ENCODE assay signal across 8 cellular contexts in the genomic region with DNA sequence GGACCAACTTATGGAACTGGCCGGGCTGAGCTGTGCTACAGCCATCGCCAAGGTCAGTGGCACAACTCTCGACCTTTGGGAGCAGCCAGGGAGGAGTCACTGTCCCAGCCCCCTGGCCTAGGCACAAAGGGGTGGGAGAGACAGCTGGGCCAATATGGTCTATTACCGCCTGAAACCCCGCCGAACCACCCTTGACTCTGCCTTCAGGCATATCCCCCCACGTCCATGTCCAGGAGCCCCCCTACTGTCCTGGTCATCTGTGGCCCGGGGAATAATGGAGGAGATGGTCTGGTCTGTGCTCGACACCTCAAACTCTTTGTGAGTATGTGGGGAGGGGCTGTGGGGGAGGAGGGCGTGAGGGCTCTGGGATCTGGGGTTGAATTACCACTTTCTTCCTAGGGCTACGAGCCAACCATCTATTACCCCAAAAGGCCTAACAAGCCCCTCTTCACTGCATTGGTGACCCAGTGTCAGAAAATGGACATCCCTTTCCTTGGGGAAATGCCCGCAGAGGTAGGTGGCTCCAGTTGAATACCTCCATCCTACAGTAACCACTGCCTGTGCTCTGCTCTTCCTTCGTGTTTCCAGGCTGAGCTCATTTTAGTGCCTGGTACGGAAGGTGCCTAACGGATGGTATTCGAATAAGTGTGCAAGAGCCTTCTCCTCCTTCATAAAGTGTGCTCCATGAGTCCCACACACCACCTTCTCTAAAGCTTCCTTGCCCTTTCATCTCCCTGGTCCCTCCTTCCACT. TPM values are rescaled to one million over a fixed set of nuclear protein-coding genes. Genes with fewer than 3 reads are reported as not detected.
DNase-seq lines count a peak whose midpoint lies in the region; ATAC-seq, FAIRE-seq and TF ChIP-seq lines count a peak whose summit lies in the region.

No MANE protein-coding gene starts in this region.

- H3K4me2 ChIP-seq in astrocyte (ENCODE audit: low read length): peak overlapping the region; percentile 91

- FAIRE-seq in astrocyte (lab: Jason Lieb, UNC): no peak

- H3K9ac ChIP-seq in astrocyte (ENCODE audit: low read length): peak overlapping the region; percentile 91

- H3K27me3 Mint-ChIP-seq in activated T-cell treated with anti-CD3 and anti-CD28 coated beads, Interleukin-2, amount 50 U/mL, for 72 hours (ENCODE audit: low read depth): no peaks in the 10 kb centered on the region
- H3K27me3 Mint-ChIP-seq in astrocyte (ENCODE audit: low read depth, unreplicated experiment): no peaks in the 10 kb centered on the region
- no peaks in the 10 kb centered on the region for H3K27me3 Mint-ChIP-seq in type B pancreatic cell

- peaks cover 12% of the 10 kb centered on the region for H3K4me1 ChIP-seq in astrocyte (ENCODE audit: insufficient read depth, low read length)
- H3K4me1 ChIP-seq in right lobe of liver: peaks cover 0 to 5% (median 0%) of the 10 kb centered on the region in 4 donors

- peaks cover 24% of the 10 kb centered on the region for H3K4me1 Mint-ChIP-seq in activated T-cell treated with anti-CD3 and anti-CD28 coated beads, Interleukin-2, amount 50 U/mL, for 72 hours (ENCODE audit: low read depth)
- H3K4me1 Mint-ChIP-seq in astrocyte (ENCODE audit: low read depth, unreplicated experiment) (peaks cover 3% of the 10 kb centered on the region), type B pancreatic cell (ENCODE audit: unreplicated experiment) (peaks cover 4% of the 10 kb centered on the region)

- peaks cover 23% of the 10 kb centered on the region for H3K36me3 ChIP-seq in astrocyte (ENCODE audit: insufficient read depth, low read length)
- peaks cover 0 to 14% (median 0%) of the 10 kb centered on the region in 4 donors for H3K36me3 ChIP-seq in right lobe of liver

- H3K4me3 Mint-ChIP-seq in activated T-cell treated with anti-CD3 and anti-CD28 coated beads, Interleukin-2, amount 50 U/mL, for 72 hours: peak overlapping the region; percentile 66 to 83
- H3K4me3 Mint-ChIP-seq in astrocyte (ENCODE audit: unreplicated experiment) (peak overlapping the region; percentile 84), type B pancreatic cell (peak overlapping the region; percentile 91)

- no peak for ATAC-seq in activated T-cell treated with anti-CD3 and anti-CD28 coated beads, Interleukin-2, amount 50 U/mL, for 72 hours (replicated peaks in 1 of 2)
- ATAC-seq in right lobe of liver: no peak
- ATAC-seq in HG03565 (IDR thresholded peaks at IDR 0.05; ENCODE audit: unreplicated experiment): no peak
- ATAC-seq in GM19324 (IDR thresholded peaks at IDR 0.05; ENCODE audit: low FRiP score, unreplicated experiment): no peak

- H3K27me3 ChIP-seq in astrocyte (ENCODE audit: insufficient read depth, low read length) (no peaks in the 10 kb centered on the region), right lobe of liver (no peaks in the 10 kb centered on the region)

- WGBS in right lobe of liver (ENCODE audit: insufficient coverage, low coverage, low lambda C conversion rate, missing lambda C conversion rate): 53% methylated on average over 10 of the region's 16 CpGs

- peak overlapping the region; percentile 48 for H3K27ac ChIP-seq in astrocyte (ENCODE audit: low read depth, low read length)
- H3K27ac ChIP-seq in right lobe of liver: peak overlapping the region; percentile 57 to 77 (median 58)

- intact Hi-C loops in right lobe of liver (cut with DNase I): no loop called here

- peak overlapping the region; percentile 31 for H3K27ac Mint-ChIP-seq in activated T-cell treated with anti-CD3 and anti-CD28 coated beads, Interleukin-2, amount 50 U/mL, for 72 hours
- H3K27ac Mint-ChIP-seq in astrocyte (ENCODE audit: unreplicated experiment) (no peak overlapping the region), type B pancreatic cell (no peak overlapping the region)

- H3K79me2 ChIP-seq in astrocyte (ENCODE audit: insufficient read depth, low read length): peaks cover 10% of the 10 kb centered on the region

- TF ChIP-seq CTCF in astrocyte (IDR thresholded peaks at IDR 0.05; ENCODE audit: insufficient read depth, low read depth, low read length): no peak
- no peak for TF ChIP-seq CTCF in right lobe of liver (IDR thresholded peaks at IDR 0.05)
- TF ChIP-seq CTCF in type B pancreatic cell (conservative IDR thresholded peaks at IDR 0.05): no peak

- no peaks in the 10 kb centered on the region for H3K9me3 ChIP-seq in astrocyte (ENCODE audit: insufficient read depth, low read depth, low read length)
- no peaks in the 10 kb centered on the region for H3K9me3 ChIP-seq in right lobe of liver

- no peak for DNase-seq in activated T-cell treated with anti-CD3 and anti-CD28 coated beads, Interleukin-2, amount 50 U/mL, for 72 hours
- DNase-seq in activated T-cell treated with anti-CD3 and anti-CD28 coated beads, Interleukin-2, amount 50 U/mL, for 48 hours: no peak
- DNase-seq in astrocyte (ENCODE audit: low read depth): no peak
- DNase-seq in right lobe of liver: no peak
- no peak for DNase-seq in type B pancreatic cell (ENCODE audit: extremely low spot score, unreplicated experiment)
- no peak for DNase-seq in iPS-NIHi11 (ENCODE audit: low spot score)

- TF ChIP-seq POLR2A in right lobe of liver (IDR thresholded peaks at IDR 0.05): no peak

- no peaks in the 10 kb centered on the region for H3K9me3 Mint-ChIP-seq in activated T-cell treated with anti-CD3 and anti-CD28 coated beads, Interleukin-2, amount 50 U/mL, for 72 hours
- peaks cover 2% of the 10 kb centered on the region for H3K9me3 Mint-ChIP-seq in astrocyte (ENCODE audit: unreplicated experiment)
- no peaks in the 10 kb centered on the region for H3K9me3 Mint-ChIP-seq in type B pancreatic cell

- H2AFZ ChIP-seq in astrocyte (ENCODE audit: low read depth, low read length): peak overlapping the region; percentile 87

- H4K20me1 ChIP-seq in astrocyte (ENCODE audit: insufficient read depth, low read length): peaks cover 19% of the 10 kb centered on the region

- H3K4me3 ChIP-seq in astrocyte (ENCODE audit: insufficient read depth, low read depth, low read length) (peak overlapping the region; percentile 61), right lobe of liver (peak overlapping the region; percentile 57 to 81 (median 70))

- H3K36me3 Mint-ChIP-seq in activated T-cell treated with anti-CD3 and anti-CD28 coated beads, Interleukin-2, amount 50 U/mL, for 72 hours (ENCODE audit: insufficient read depth in 2 of 2): peaks cover 4 to 13% of the 10 kb centered on the region in 2 donors
- peaks cover 13% of the 10 kb centered on the region for H3K36me3 Mint-ChIP-seq in astrocyte (ENCODE audit: low read depth, unreplicated experiment)
- peaks cover 5% of the 10 kb centered on the region for H3K36me3 Mint-ChIP-seq in type B pancreatic cell

RNA-seq across cellular contexts. Expression of gene NAXE, which starts 0.8 kb away (rescaled TPM):
- 10 to 100 TPM; 48.3 to 57.3 TPM for total RNA-seq in activated T-cell treated with anti-CD3 and anti-CD28 coated beads, Interleukin-2, amount 50 U/mL, for 72 hours
- 48.5 and 51.1 TPM in 2 replicates for total RNA-seq in astrocyte
- 10 to 100 TPM; 37.7 to 72.3 (median 49.4) TPM for total RNA-seq in right lobe of liver
- 86.3 and 98.4 TPM in 2 replicates for total RNA-seq in type B pancreatic cell (ENCODE audit: low replicate concordance)

RNA-seq across cellular contexts. Expression of gene GPATCH4, which starts 8.9 kb away (rescaled TPM):
- 10 to 100 TPM; 25.6 to 31.6 TPM for total RNA-seq in activated T-cell treated with anti-CD3 and anti-CD28 coated beads, Interleukin-2, amount 50 U/mL, for 72 hours
- 20.6 and 22.8 TPM in 2 replicates for total RNA-seq in astrocyte
- 10 to 100 TPM in 4 of 6 experiments, 1 to 10 TPM in 2; 7.0 to 25.3 (median 12.4) TPM for total RNA-seq in right lobe of liver
- 22.4 and 30.7 TPM in 2 replicates for total RNA-seq in type B pancreatic cell (ENCODE audit: low replicate concordance)

RNA-seq across cellular contexts. Expression of gene TTC24, which starts 12.8 kb away (rescaled TPM):
- total RNA-seq in activated T-cell treated with anti-CD3 and anti-CD28 coated beads, Interleukin-2, amount 50 U/mL, for 72 hours: 10 to 100 TPM; 14.7 to 17.4 TPM
- total RNA-seq in astrocyte: not detected in 2 replicates
- under 1 TPM in 1 of 6 experiments, not detected in 5; 0.31 TPM for total RNA-seq in right lobe of liver
- total RNA-seq in type B pancreatic cell (ENCODE audit: low replicate concordance): not detected in 2 replicates

RNA-seq across cellular contexts. Expression of gene IQGAP3, which starts 20.0 kb away (rescaled TPM):
- total RNA-seq in activated T-cell treated with anti-CD3 and anti-CD28 coated beads, Interleukin-2, amount 50 U/mL, for 72 hours: 10 to 100 TPM; 13.6 to 22.5 TPM
- total RNA-seq in astrocyte (1.9 and 2.2 TPM in 2 replicates), right lobe of liver (1 to 10 TPM in 3 of 6 experiments, under 1 TPM in 3; 0.07 to 2.6 (median 0.95) TPM), type B pancreatic cell (ENCODE audit: low replicate concordance) (17.6 and 35.3 TPM in 2 replicates)

RNA-seq across cellular contexts. Expression of gene HAPLN2, which starts 26.9 kb away (rescaled TPM):
- under 1 TPM; 0.22 to 1.00 TPM for total RNA-seq in activated T-cell treated with anti-CD3 and anti-CD28 coated beads, Interleukin-2, amount 50 U/mL, for 72 hours
- total RNA-seq in astrocyte (not detected in 2 replicates), right lobe of liver (not detected), type B pancreatic cell (ENCODE audit: low replicate concordance) (not detected in 2 replicates)

Comparison
In these comparisons a context has a peak if more than half of its experiments do, and no peak if none do; other contexts are left out.
1. RNA of gene TTC24, which starts 12.8 kb away (total RNA-seq): 14.7 to 17.4 TPM in activated T-cell treated with anti-CD3 and anti-CD28 coated beads, Interleukin-2, amount 50 U/mL, for 72 hours; not detected in astrocyte, 0.31 TPM in right lobe of liver and not detected in type B pancreatic cell; every median in the first group is over 10 times any median in the second.
2. Peak in every context shown above with its lines, with median percentiles within 50 percentile points of each other: H3K4me3 Mint-ChIP-seq.